21 cellular contexts compared by ENCODE assay signal in genomic region chr3:139430467-139430866, GRCh38. TPM values are rescaled to one million over a fixed set of nuclear protein-coding genes. Genes with fewer than 3 reads are reported as not detected.
A peak's percentile ranks its signal among the peaks of the same experiment; 100 is the strongest.
DNase-seq lines count a peak whose midpoint lies in the region; ATAC-seq and TF ChIP-seq lines count a peak whose summit lies in the region.
"Had no signal": no experiment of that assay in that cellular context is flagged by ENCODE, and none has a peak within 500 bp of the region (broad histone marks: within the 10 kb centered on the region; RNA-seq: fewer than 3 reads in every experiment).

No MANE protein-coding gene starts in this region.

- no peak for TF ChIP-seq POLR2A in body of pancreas (IDR thresholded peaks at IDR 0.05)

- peaks cover 11% of the 10 kb centered on the region for H3K9me3 Mint-ChIP-seq in nephron progenitor cell

- TF ChIP-seq CTCF in HEK293 (tag by site-specific recombination; IDR thresholded peaks at IDR 0.05) (no peak), nephron progenitor cell (IDR thresholded peaks at IDR 0.05) (no peak), body of pancreas (IDR thresholded peaks at IDR 0.05) (no peak)

- CTCF ChIA-PET in HEK293 (lab: Yijun Ruan, JAX) = interaction anchor here (0.6 kb wide), 1 partner anchor 13 kb away, joined by 4 read pairs; no protein-coding TSS in a partner anchor

- POLR2A ChIA-PET in HEK293 (lab: Yijun Ruan, JAX) = no interaction called here

- ATAC-seq in body of pancreas = no peak
- ATAC-seq: A549, PC-3 had no signal

- H3K4me3 Mint-ChIP-seq in nephron progenitor cell = no peak overlapping the region

- H3K36me3 Mint-ChIP-seq in nephron progenitor cell (ENCODE audit: low read depth) = peaks cover 31% of the 10 kb centered on the region

- no peak overlapping the region for H3K9ac ChIP-seq in adipocyte (ENCODE audit: low read length)
- H3K9ac ChIP-seq: KMS-11 had no signal

- intact Hi-C loops in body of pancreas (cut with DNase I) = no loop called here

- H3K36me3 ChIP-seq in HEK293 (ENCODE audit: control insufficient read depth in 2 of 2, insufficient read depth in 1 of 2, low read length in 2 of 2) (peaks cover 0 to 2% of the 10 kb centered on the region in 2 experiments; a peak in 1 of 3 replicates), adipocyte (ENCODE audit: control insufficient read depth, insufficient read depth, low read length, severe bottlenecking) (no peaks in the 10 kb centered on the region), body of pancreas (replicated peaks in 1 of 2; ENCODE audit: insufficient read depth in 1 of 2, low read depth in 2 of 2) (no peaks in the 10 kb centered on the region)

- H3K27me3 Mint-ChIP-seq in nephron progenitor cell (ENCODE audit: low read depth, poor library complexity) = peaks cover 7% of the 10 kb centered on the region

- H3K27me3 ChIP-seq in adipocyte (replicated peaks; ENCODE audit: control insufficient read depth, insufficient read depth, low read length) (no peaks in the 10 kb centered on the region), body of pancreas (no peaks in the 10 kb centered on the region)

- no peak overlapping the region for H3K27ac Mint-ChIP-seq in nephron progenitor cell

- H3K4me1 Mint-ChIP-seq in nephron progenitor cell = peaks cover 27% of the 10 kb centered on the region

- DNase-seq in NCI-H748 (lab: John Stamatoyannopoulos, UW; ENCODE audit: unreplicated experiment) (peak; percentile 51), NCI-H748 treated with DMSO at 0.1 percent for 48 hours (lab: John Stamatoyannopoulos, UW) (no peak), adipocyte (ENCODE audit: low read depth) (peak; percentile 22), nephron progenitor cell (peak; percentile 22), body of pancreas (no peak), NCI-H446 (lab: John Stamatoyannopoulos, UW) (no peak), NCI-H526 (lab: John Stamatoyannopoulos, UW) (no peak)
- DNase-seq: DMS 273 treated with DMSO at 0.1 percent for 48 hours, H7, NCI-H1048, NCI-H2029, NCI-H2227 treated with DMSO at 0.1 percent for 48 hours, NCI-H526 treated with DMSO at 0.1 percent for 48 hours, PC-3, SW 1271 had no signal

- H3K4me3 ChIP-seq in HEK293 (ENCODE audit: low read depth, low read length) = no peak overlapping the region
- H3K4me3 ChIP-seq in adipocyte (ENCODE audit: low read length) = no peak overlapping the region
- H3K4me3 ChIP-seq in body of pancreas = no peak overlapping the region
- H3K4me3 ChIP-seq: A549 had no signal

- no peaks in the 10 kb centered on the region for H3K4me1 ChIP-seq in HEK293 (ENCODE audit: control insufficient read depth, insufficient read depth, low read length)
- peaks cover 10% of the 10 kb centered on the region for H3K4me1 ChIP-seq in adipocyte (ENCODE audit: control insufficient read depth, insufficient read depth, low read length)
- peaks cover 13% of the 10 kb centered on the region for H3K4me1 ChIP-seq in body of pancreas
- H3K4me1 ChIP-seq: A549 had no signal

- WGBS in body of pancreas, 2 donors = 75 to 87% methylated on average over 1 of the region's 1 CpG

- no peaks in the 10 kb centered on the region for H3K9me3 ChIP-seq in HEK293 (ENCODE audit: control insufficient read depth, insufficient read depth, low read depth, low read length)
- no peaks in the 10 kb centered on the region for H3K9me3 ChIP-seq in adipocyte (ENCODE audit: control insufficient read depth, low read length)
- no peaks in the 10 kb centered on the region for H3K9me3 ChIP-seq in body of pancreas

- H3K27ac ChIP-seq in HEK293 (ENCODE audit: extremely low read depth, low read depth, low read length) (no peak overlapping the region), body of pancreas (no peak overlapping the region)
- H3K27ac ChIP-seq: A549, C4-2B, KMS-11 had no signal

TF ChIP-seq in HEK293, 187 proteins besides CTCF, POLR2A, EP300 and RAD21:
- no peak for TF ChIP-seq ZNF692 (tag by site-specific recombination; IDR thresholded peaks at IDR 0.05)
- peak; percentile 96 for TF ChIP-seq ZNF449 (tag by site-specific recombination; IDR thresholded peaks at IDR 0.05)
- no peak for TF ChIP-seq ZNF292 (tag by site-specific recombination; IDR thresholded peaks at IDR 0.05; ENCODE audit: borderline replicate concordance, low read depth)
- no peak for TF ChIP-seq ZBTB44 (tag by site-specific recombination; IDR thresholded peaks at IDR 0.05)
- TF ChIP-seq ZNF747 (tag by site-specific recombination; IDR thresholded peaks at IDR 0.05) = no peak
- TF ChIP-seq ZNF560 (tag by site-specific recombination; IDR thresholded peaks at IDR 0.05; ENCODE audit: borderline replicate concordance) = no peak
- TF ChIP-seq ZNF248 (tag by site-specific recombination; IDR thresholded peaks at IDR 0.05) = no peak
- no peak for TF ChIP-seq ZNF670 (tag by site-specific recombination; IDR thresholded peaks at IDR 0.05; ENCODE audit: low read depth)

RNA-seq across cellular contexts. Expression of gene COPB2, which starts 41.0 kb away (rescaled TPM):
- 10 to 100 TPM; 65.6 to 73.2 TPM for total RNA-seq in body of pancreas

RNA-seq across cellular contexts. Expression of gene RBP2, which starts 45.8 kb away (rescaled TPM):
- not detected for total RNA-seq in body of pancreas
- total RNA-seq: H7, M059J, PC-3, SK-MEL-5 had no signal

Comparison
In these comparisons a context has a peak if more than half of its experiments do, and no peak if none do; other contexts are left out.
1. DNase-seq: peak in NCI-H748 (single experiment), adipocyte (single experiment) and nephron progenitor cell (single experiment); none in NCI-H748 treated with DMSO at 0.1 percent for 48 hours (single experiment), body of pancreas (0 of 4), NCI-H446 (0 of 2) and NCI-H526 (0 of 2).